In the genomic region with DNA sequence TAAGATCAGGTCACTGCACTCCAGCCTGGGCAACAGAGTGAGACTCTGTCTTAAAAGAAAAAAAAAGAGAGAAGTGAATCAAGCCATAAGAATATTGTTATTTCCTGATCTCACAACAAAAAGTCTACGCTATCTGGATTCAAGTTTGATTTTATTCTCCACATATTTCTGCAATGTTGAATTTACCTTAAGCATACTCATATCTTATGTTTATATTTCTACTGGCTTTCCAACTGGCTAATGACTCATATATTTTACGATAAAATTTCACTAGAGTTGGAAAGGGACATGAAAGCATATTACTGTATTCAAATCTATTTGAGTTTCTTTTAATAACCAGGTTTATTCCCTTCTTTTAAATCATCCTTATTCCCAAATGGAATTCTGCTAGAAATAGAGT, we compare ENCODE assay signal across 22 cellular contexts.
"Had no signal": no experiment of that assay in that cellular context is flagged by ENCODE, and none has a peak within 500 bp of the region (broad histone marks: within the 10 kb centered on the region; RNA-seq: fewer than 3 reads in every experiment).

No MANE protein-coding gene starts in this region.

- H3K9me3 ChIP-seq: colonic mucosa, esophagus squamous epithelium, gastrocnemius medialis, heart right ventricle, lower lobe of right lung had no signal

- H3K4me1 ChIP-seq: colonic mucosa, esophagus squamous epithelium, gastrocnemius medialis, heart right ventricle, left lung, lower lobe of right lung had no signal

- H3K36me3 ChIP-seq: colonic mucosa, esophagus squamous epithelium, gastrocnemius medialis, heart right ventricle, left lung, lower lobe of right lung had no signal

- DNase-seq: colonic mucosa; cortex of kidney; effector CD8-positive, alpha-beta T cell; effector memory CD8-positive, alpha-beta T cell; endodermal cell; erythroblast; esophagus squamous epithelium; foreskin melanocyte; gastrocnemius medialis; glutamatergic neuron; head of caudate nucleus; heart right ventricle; hippocampal formation; left cardiac atrium; left lung; left ventricle myocardium superior; lower lobe of right lung; mesenchymal stem cell; midbrain; naive thymus-derived CD4-positive, alpha-beta T cell had no signal

- H3K27me3 ChIP-seq: colonic mucosa, esophagus squamous epithelium, gastrocnemius medialis, heart right ventricle, left lung had no signal

- H3K4me3 ChIP-seq: colonic mucosa, esophagus squamous epithelium, gastrocnemius medialis, heart right ventricle, left lung, lower lobe of right lung had no signal

- ATAC-seq: effector memory CD8-positive, alpha-beta T cell; esophagus mucosa; gastrocnemius medialis; heart right ventricle; left cardiac atrium; left lung; left ventricle myocardium superior; lower lobe of right lung; naive thymus-derived CD4-positive, alpha-beta T cell had no signal

- H3K27ac ChIP-seq: colonic mucosa, epithelial cell of prostate, esophagus squamous epithelium, gastrocnemius medialis, heart right ventricle, left lung, lower lobe of right lung had no signal
